ENCODE assay signal across 1 cellular context in the genomic region with DNA sequence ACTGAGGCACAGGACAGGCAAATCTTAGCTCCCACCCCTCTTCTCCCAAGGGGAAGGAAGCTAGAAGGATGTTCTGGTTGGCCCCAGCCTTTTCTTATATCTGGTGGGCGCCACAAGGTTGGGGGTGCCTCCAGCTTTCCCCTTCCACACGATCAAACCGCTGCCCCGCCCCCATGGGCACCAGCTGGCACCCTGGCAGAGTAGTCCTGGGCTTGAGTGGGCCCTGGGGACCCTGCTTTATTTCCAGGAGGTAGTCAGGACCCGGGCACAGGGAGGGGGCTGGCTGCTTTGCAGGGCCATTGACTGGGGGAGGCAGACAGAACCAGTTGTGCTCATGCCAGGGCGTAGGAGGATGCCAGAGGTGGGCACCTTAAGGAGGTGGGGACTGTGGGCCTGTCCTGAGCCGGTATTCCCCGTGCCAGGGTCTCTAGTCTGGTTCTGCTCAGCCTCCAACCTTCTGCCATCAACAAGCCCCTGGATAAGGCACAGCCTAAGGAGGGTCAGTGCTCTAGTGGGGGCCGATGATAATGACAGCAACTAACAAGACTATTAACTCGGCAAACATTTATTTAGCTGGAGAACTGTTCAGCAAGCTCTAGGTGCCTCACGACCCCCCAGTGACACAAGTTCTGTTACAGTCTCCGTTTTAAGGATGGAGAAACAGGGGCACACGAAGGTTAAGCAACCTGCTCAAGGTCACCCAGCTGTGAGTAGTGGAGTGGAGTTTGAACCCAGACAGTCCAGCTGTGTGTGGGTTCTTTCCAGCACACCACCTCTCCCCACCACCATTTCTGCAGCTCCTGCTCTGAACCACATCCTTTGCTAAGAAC.
A peak's percentile ranks its signal among the peaks of the same experiment; 100 is the strongest.
TF ChIP-seq lines count a peak whose summit lies in the region.

No MANE protein-coding gene starts in this region.

TF ChIP-seq in GM12878, 131 proteins besides CTCF, POLR2A, EP300 and RAD21:
- TF ChIP-seq GATAD2B (conservative IDR thresholded peaks at IDR 0.05; ENCODE audit: low read depth) (0 out of 2 replicates have a peak, but pooled peaks have one; percentile 19), ASH2L (IDR thresholded peaks at IDR 0.05; ENCODE audit: borderline replicate concordance, low read depth) (no peak)
- TF ChIP-seq, protein P1, sequence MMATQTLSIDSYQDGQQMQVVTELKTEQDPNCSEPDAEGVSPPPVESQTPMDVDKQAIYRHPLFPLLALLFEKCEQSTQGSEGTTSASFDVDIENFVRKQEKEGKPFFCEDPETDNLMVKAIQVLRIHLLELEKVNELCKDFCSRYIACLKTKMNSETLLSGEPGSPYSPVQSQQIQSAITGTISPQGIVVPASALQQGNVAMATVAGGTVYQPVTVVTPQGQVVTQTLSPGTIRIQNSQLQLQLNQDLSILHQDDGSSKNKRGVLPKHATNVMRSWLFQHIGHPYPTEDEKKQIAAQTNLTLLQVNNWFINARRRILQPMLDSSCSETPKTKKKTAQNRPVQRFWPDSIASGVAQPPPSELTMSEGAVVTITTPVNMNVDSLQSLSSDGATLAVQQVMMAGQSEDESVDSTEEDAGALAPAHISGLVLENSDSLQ (IDR thresholded peaks at IDR 0.05), result no peak
